15 cellular contexts compared by ENCODE assay signal in genomic region chr10:124010563-124011131, GRCh38.
DNase-seq lines count a peak whose midpoint lies in the region; ATAC-seq and TF ChIP-seq lines count a peak whose summit lies in the region.
"Had no signal": no experiment of that assay in that cellular context is flagged by ENCODE, and none has a peak within 500 bp of the region (broad histone marks: within the 10 kb centered on the region; RNA-seq: fewer than 3 reads in every experiment).

No MANE protein-coding gene starts in this region.

- H3K4me3 Mint-ChIP-seq in chondrocyte (ENCODE audit: unreplicated experiment) (no peak overlapping the region), type B pancreatic cell (no peak overlapping the region)
- H3K4me3 Mint-ChIP-seq: activated T-cell treated with anti-CD3 and anti-CD28 coated beads, Interleukin-2, amount 50 U/mL, for 72 hours; CD4-positive, CD25-positive, alpha-beta regulatory T cell had no signal

- peaks cover 22% of the 10 kb centered on the region for H3K4me1 Mint-ChIP-seq in chondrocyte (ENCODE audit: low read depth)
- peaks cover 10% of the 10 kb centered on the region for H3K4me1 Mint-ChIP-seq in type B pancreatic cell (ENCODE audit: unreplicated experiment)
- H3K4me1 Mint-ChIP-seq: CD4-positive, CD25-positive, alpha-beta regulatory T cell had no signal

- H3K9me3 ChIP-seq in Karpas-422 (ENCODE audit: low read length) (no peaks in the 10 kb centered on the region), left lung (no peaks in the 10 kb centered on the region), stomach smooth muscle (ENCODE audit: control insufficient read depth in 2 of 2, low read length in 2 of 2) (peaks cover 0 to 4% of the 10 kb centered on the region in 2 donors)

- peak; percentile 42 for ATAC-seq in left lung
- ATAC-seq in HG03039 (IDR thresholded peaks at IDR 0.05; ENCODE audit: unreplicated experiment), result no peak
- ATAC-seq: activated T-cell treated with anti-CD3 and anti-CD28 coated beads, Interleukin-2, amount 50 U/mL, for 72 hours had no signal

- H3K9me3 Mint-ChIP-seq in chondrocyte (ENCODE audit: low read depth), result peaks cover 4% of the 10 kb centered on the region
- H3K9me3 Mint-ChIP-seq in type B pancreatic cell, result peaks cover 9% of the 10 kb centered on the region

- no peaks in the 10 kb centered on the region for H3K4me1 ChIP-seq in Karpas-422 (ENCODE audit: low read length)
- peaks cover 0 to 20% of the 10 kb centered on the region in 2 donors for H3K4me1 ChIP-seq in left lung
- peaks cover 66% of the 10 kb centered on the region for H3K4me1 ChIP-seq in stomach smooth muscle (ENCODE audit: control insufficient read depth, insufficient read depth, low read length)

- no peak overlapping the region for H3K9ac ChIP-seq in Karpas-422 (ENCODE audit: low read length)
- H3K9ac ChIP-seq in stomach smooth muscle (ENCODE audit: low read length in 2 of 2), result peak overlapping the region in 1 of 2 donors; percentile 21
- H3K9ac ChIP-seq: KMS-11 had no signal

- H3K36me3 Mint-ChIP-seq in chondrocyte (ENCODE audit: low read depth), result peaks cover 47% of the 10 kb centered on the region
- H3K36me3 Mint-ChIP-seq in type B pancreatic cell, result peaks cover 30% of the 10 kb centered on the region
- H3K36me3 Mint-ChIP-seq: CD4-positive, CD25-positive, alpha-beta regulatory T cell had no signal

- no peak overlapping the region for H3K27ac ChIP-seq in Karpas-422 (ENCODE audit: low read length)
- H3K27ac ChIP-seq in left lung, result no peak overlapping the region
- peak overlapping the region; percentile 97 for H3K27ac ChIP-seq in stomach smooth muscle (ENCODE audit: low read length)
- H3K27ac ChIP-seq: KMS-11 had no signal

- no peaks in the 10 kb centered on the region for H3K36me3 ChIP-seq in Karpas-422 (ENCODE audit: insufficient read depth, low read length)
- H3K36me3 ChIP-seq in left lung, result peaks cover 0 to 96% of the 10 kb centered on the region in 2 donors
- peaks cover 23 to 35% of the 10 kb centered on the region in 2 donors for H3K36me3 ChIP-seq in stomach smooth muscle (ENCODE audit: control insufficient read depth in 2 of 2, insufficient read depth in 2 of 2, low read length in 2 of 2)

- H3K79me2 ChIP-seq in Karpas-422 (ENCODE audit: low read length), result no peaks in the 10 kb centered on the region

- H3K4me2 ChIP-seq in Karpas-422 (ENCODE audit: low read depth, low read length, poor library complexity, severe bottlenecking), result no peak overlapping the region
- H3K4me2 ChIP-seq: KMS-11 had no signal

- TF ChIP-seq CTCF in chondrocyte (IDR thresholded peaks at IDR 0.05), result no peak
- TF ChIP-seq CTCF in left lung (IDR thresholded peaks at IDR 0.05), result no peak
- no peak for TF ChIP-seq CTCF in type B pancreatic cell (conservative IDR thresholded peaks at IDR 0.05)

- no peak overlapping the region for H3K27ac Mint-ChIP-seq in chondrocyte (ENCODE audit: unreplicated experiment)
- no peak overlapping the region for H3K27ac Mint-ChIP-seq in type B pancreatic cell
- H3K27ac Mint-ChIP-seq: activated T-cell treated with anti-CD3 and anti-CD28 coated beads, Interleukin-2, amount 50 U/mL, for 72 hours; CD4-positive, CD25-positive, alpha-beta regulatory T cell had no signal

- DNase-seq in Karpas-422 (peak; percentile 39), chondrocyte (ENCODE audit: low spot score) (peak; percentile 86), left lung (peak; percentile 31 to 81), NCI-H1436 treated with DMSO at 0.1 percent for 48 hours (lab: John Stamatoyannopoulos, UW) (no peak), type B pancreatic cell (ENCODE audit: extremely low spot score, unreplicated experiment) (no peak)
- DNase-seq: activated CD4-positive, alpha-beta T cell treated with anti-CD3 and anti-CD28 coated beads, Interleukin-2, amount 50 U/mL, for 1 hour; activated T-cell treated with anti-CD3 and anti-CD28 coated beads, Interleukin-2, amount 50 U/mL, for 72 hours; CD4-positive, CD25-positive, alpha-beta regulatory T cell; GDM1; NCI-H526 treated with DMSO at 0.1 percent for 48 hours; stimulated activated CD4-positive, alpha-beta T cell treated with anti-CD3 and anti-CD28 coated beads, Interleukin-2, amount 100 ng/mL, for 24 hours had no signal

- intact Hi-C loops in left lung (cut with DNase I), result no loop called here

- H3K9me2 ChIP-seq in Karpas-422 (replicated peaks; ENCODE audit: insufficient read depth, low read length), result no peaks in the 10 kb centered on the region

- no peak overlapping the region for H3K4me3 ChIP-seq in Karpas-422 (ENCODE audit: low read length)
- H3K4me3 ChIP-seq in left lung, result no peak overlapping the region
- peak overlapping the region in 1 of 2 donors; percentile 44 for H3K4me3 ChIP-seq in stomach smooth muscle (ENCODE audit: low read length in 2 of 2)
- H3K4me3 ChIP-seq: dorsolateral prefrontal cortex had no signal

- H3K27me3 Mint-ChIP-seq in chondrocyte (ENCODE audit: low read depth) (no peaks in the 10 kb centered on the region), type B pancreatic cell (peaks cover 3% of the 10 kb centered on the region)
- H3K27me3 Mint-ChIP-seq: CD4-positive, CD25-positive, alpha-beta regulatory T cell had no signal

- H2AFZ ChIP-seq in Karpas-422 (ENCODE audit: low read length), result no peak overlapping the region

- no peaks in the 10 kb centered on the region for H4K20me1 ChIP-seq in Karpas-422 (ENCODE audit: insufficient read depth, low read depth, low read length)

- H3K27me3 ChIP-seq in Karpas-422 (ENCODE audit: low read length) (no peaks in the 10 kb centered on the region), left lung (no peaks in the 10 kb centered on the region), stomach smooth muscle (ENCODE audit: control insufficient read depth in 1 of 2, insufficient read depth in 2 of 2, low read length in 2 of 2) (no peaks in the 10 kb centered on the region)
- H3K27me3 ChIP-seq: dorsolateral prefrontal cortex had no signal

Comparison
In these comparisons a context has a peak if more than half of its experiments do, and no peak if none do; other contexts are left out.
1. DNase-seq: peak in Karpas-422 (single experiment), chondrocyte (single experiment) and left lung (2 of 2); none in NCI-H1436 treated with DMSO at 0.1 percent for 48 hours (single experiment) and type B pancreatic cell (single experiment).